In the genomic region with DNA sequence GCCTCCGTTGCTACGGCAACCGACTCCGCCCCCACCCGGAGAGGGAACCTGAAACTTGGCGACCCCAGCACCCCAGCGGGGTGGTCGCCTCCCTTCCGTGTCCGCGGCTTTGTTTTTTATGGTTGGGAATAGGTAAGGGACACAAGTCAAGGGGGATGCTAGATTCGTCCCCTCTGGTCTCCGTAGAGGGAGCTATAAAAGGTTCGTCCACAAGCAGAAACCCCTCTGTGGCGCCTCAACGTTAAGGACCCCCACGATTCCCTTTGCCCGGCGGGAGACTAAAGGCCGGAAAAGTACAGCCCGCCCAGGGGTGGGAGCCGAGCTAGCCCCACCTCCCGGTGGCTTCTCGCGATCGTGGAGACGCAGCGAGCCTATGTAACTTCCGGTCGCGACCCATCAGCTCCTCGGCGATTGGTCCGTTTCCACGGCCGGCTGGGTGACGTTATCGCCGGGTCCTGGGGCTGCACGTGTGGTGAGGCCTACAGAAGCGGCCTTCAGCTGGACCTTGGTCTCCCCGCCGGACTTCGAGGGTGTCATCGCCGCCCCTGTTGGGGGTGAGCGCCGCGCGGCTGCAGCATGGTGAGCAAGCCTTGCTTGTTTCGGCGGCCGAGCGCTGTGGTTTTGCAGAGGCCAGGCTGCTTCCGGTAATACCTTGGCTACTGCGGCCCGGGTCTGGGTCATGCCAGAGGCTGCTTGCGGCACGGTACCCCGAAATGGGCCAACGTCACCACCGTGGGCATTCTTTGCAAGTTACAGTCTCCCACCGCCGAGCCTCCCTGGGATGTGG, we compare ENCODE assay signal across 1 cellular context.
TF ChIP-seq lines count a peak whose summit lies in the region.

TSS of gene LTV1 (plus strand) at position 437 of the 787 bp plus-strand sequence. CDS start at position 577, 140 bp downstream.

TF ChIP-seq in K562, 482 proteins besides CTCF, POLR2A, EP300 and RAD21 (continued from another document and continues in another):
- TF ChIP-seq, protein P1, sequence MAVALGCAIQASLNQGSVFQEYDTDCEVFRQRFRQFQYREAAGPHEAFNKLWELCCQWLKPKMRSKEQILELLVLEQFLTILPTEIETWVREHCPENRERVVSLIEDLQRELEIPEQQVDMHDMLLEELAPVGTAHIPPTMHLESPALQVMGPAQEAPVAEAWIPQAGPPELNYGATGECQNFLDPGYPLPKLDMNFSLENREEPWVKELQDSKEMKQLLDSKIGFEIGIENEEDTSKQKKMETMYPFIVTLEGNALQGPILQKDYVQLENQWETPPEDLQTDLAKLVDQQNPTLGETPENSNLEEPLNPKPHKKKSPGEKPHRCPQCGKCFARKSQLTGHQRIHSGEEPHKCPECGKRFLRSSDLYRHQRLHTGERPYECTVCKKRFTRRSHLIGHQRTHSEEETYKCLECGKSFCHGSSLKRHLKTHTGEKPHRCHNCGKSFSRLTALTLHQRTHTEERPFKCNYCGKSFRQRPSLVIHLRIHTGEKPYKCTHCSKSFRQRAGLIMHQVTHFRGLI (CRISPR knock-in tag; IDR thresholded peaks at IDR 0.05) = peak; percentile 48; the same call in 1 of the 2 replicates
- TF ChIP-seq PATZ1 (CRISPR knock-in tag; IDR thresholded peaks at IDR 0.05; ENCODE audit: borderline replicate concordance) (0 out of 2 replicates have a peak, but pooled peaks have one; percentile 68), TEAD1 (CRISPR knock-in tag; IDR thresholded peaks at IDR 0.05) (peak; percentile 43 to 91; a peak in 3 of 4 replicates), JUND (IDR thresholded peaks at IDR 0.05; ENCODE audit: borderline replicate concordance, low read depth, low read length) (peak; percentile 79), JUND (tag; IDR thresholded peaks at IDR 0.05; ENCODE audit: borderline replicate concordance, low read depth, low read length) (peak; percentile 83; the same call in 2 of the 3 replicates), ATF1 (CRISPR knock-in tag; IDR thresholded peaks at IDR 0.05) (peak; percentile 57), ATF1 (tag; IDR thresholded peaks at IDR 0.05) (peak; percentile 98), ARID4B (CRISPR knock-in tag; IDR thresholded peaks at IDR 0.05) (peak; percentile 99), SRSF7 (optimal IDR thresholded peaks at IDR 0.05; ENCODE audit: low read depth, low read length) (no peak), HDAC2 (IDR thresholded peaks at IDR 0.05) (peak; percentile 98), FIP1L1 (IDR thresholded peaks at IDR 0.05; ENCODE audit: low read depth, low read length, poor library complexity, severe bottlenecking) (peak; percentile 92), ZNF609 (CRISPR knock-in tag; IDR thresholded peaks at IDR 0.05; ENCODE audit: borderline replicate concordance) (peak; percentile 93; the same call in 1 of the 2 replicates), HMGN3 (IDR thresholded peaks at IDR 0.05; ENCODE audit: borderline replicate concordance, extremely low read depth, insufficient read length, low read depth, low read length) (peak; percentile 83), RBM25 (IDR thresholded peaks at IDR 0.05; ENCODE audit: low read depth, low read length, severe bottlenecking) (peak; percentile 83), PYGO2 (tag; IDR thresholded peaks at IDR 0.05) (no peak), ZBTB7A (IDR thresholded peaks at IDR 0.05; ENCODE audit: borderline replicate concordance, control insufficient read depth, low read depth, low read length) (peak; percentile 100)
- TF ChIP-seq, protein P2, sequence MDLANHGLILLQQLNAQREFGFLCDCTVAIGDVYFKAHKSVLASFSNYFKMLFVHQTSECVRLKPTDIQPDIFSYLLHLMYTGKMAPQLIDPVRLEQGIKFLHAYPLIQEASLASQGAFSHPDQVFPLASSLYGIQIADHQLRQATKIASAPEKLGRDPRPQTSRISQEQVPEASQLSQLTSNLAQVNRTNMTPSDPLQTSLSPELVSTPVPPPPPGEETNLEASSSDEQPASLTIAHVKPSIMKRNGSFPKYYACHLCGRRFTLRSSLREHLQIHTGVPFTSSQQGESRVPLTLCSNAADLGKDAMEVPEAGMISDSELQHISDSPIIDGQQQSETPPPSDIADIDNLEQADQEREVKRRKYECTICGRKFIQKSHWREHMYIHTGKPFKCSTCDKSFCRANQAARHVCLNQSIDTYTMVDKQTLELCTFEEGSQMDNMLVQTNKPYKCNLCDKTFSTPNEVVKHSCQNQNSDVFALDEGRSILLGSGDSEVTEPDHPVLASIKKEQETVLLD (IDR thresholded peaks at IDR 0.05) = peak; percentile 82
- TF ChIP-seq, protein P3, sequence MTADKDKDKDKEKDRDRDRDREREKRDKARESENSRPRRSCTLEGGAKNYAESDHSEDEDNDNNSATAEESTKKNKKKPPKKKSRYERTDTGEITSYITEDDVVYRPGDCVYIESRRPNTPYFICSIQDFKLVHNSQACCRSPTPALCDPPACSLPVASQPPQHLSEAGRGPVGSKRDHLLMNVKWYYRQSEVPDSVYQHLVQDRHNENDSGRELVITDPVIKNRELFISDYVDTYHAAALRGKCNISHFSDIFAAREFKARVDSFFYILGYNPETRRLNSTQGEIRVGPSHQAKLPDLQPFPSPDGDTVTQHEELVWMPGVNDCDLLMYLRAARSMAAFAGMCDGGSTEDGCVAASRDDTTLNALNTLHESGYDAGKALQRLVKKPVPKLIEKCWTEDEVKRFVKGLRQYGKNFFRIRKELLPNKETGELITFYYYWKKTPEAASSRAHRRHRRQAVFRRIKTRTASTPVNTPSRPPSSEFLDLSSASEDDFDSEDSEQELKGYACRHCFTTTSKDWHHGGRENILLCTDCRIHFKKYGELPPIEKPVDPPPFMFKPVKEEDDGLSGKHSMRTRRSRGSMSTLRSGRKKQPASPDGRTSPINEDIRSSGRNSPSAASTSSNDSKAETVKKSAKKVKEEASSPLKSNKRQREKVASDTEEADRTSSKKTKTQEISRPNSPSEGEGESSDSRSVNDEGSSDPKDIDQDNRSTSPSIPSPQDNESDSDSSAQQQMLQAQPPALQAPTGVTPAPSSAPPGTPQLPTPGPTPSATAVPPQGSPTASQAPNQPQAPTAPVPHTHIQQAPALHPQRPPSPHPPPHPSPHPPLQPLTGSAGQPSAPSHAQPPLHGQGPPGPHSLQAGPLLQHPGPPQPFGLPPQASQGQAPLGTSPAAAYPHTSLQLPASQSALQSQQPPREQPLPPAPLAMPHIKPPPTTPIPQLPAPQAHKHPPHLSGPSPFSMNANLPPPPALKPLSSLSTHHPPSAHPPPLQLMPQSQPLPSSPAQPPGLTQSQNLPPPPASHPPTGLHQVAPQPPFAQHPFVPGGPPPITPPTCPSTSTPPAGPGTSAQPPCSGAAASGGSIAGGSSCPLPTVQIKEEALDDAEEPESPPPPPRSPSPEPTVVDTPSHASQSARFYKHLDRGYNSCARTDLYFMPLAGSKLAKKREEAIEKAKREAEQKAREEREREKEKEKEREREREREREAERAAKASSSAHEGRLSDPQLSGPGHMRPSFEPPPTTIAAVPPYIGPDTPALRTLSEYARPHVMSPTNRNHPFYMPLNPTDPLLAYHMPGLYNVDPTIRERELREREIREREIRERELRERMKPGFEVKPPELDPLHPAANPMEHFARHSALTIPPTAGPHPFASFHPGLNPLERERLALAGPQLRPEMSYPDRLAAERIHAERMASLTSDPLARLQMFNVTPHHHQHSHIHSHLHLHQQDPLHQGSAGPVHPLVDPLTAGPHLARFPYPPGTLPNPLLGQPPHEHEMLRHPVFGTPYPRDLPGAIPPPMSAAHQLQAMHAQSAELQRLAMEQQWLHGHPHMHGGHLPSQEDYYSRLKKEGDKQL (CRISPR knock-in tag; IDR thresholded peaks at IDR 0.05; ENCODE audit: borderline replicate concordance) = no peak
